12 cellular contexts compared by ENCODE assay signal in genomic region chr14:91143862-91144261, GRCh38. TPM values are rescaled to one million over a fixed set of nuclear protein-coding genes. Genes with fewer than 3 reads are reported as not detected.
DNase-seq lines count a peak whose midpoint lies in the region; ATAC-seq and TF ChIP-seq lines count a peak whose summit lies in the region.
"Had no signal": no experiment of that assay in that cellular context is flagged by ENCODE, and none has a peak within 500 bp of the region (broad histone marks: within the 10 kb centered on the region; RNA-seq: fewer than 3 reads in every experiment).

No MANE protein-coding gene starts in this region.

- H3K9me3 ChIP-seq in right lobe of liver (no peaks in the 10 kb centered on the region), upper lobe of left lung (no peaks in the 10 kb centered on the region)

- TF ChIP-seq POLR2A in right lobe of liver (IDR thresholded peaks at IDR 0.05) (no peak), upper lobe of left lung (IDR thresholded peaks at IDR 0.05) (no peak)

- peaks cover 0 to 14% (median 2%) of the 10 kb centered on the region in 4 donors for H3K36me3 ChIP-seq in right lobe of liver
- H3K36me3 ChIP-seq in upper lobe of left lung: peaks cover 6 to 28% (median 16%) of the 10 kb centered on the region in 4 donors

- TF ChIP-seq CTCF in right lobe of liver (IDR thresholded peaks at IDR 0.05) (no peak), upper lobe of left lung (IDR thresholded peaks at IDR 0.05) (no peak)

- H3K4me3 ChIP-seq in right lobe of liver (no peak overlapping the region), upper lobe of left lung (no peak overlapping the region)

- no peak for TF ChIP-seq EP300 in upper lobe of left lung (IDR thresholded peaks at IDR 0.05)

- ATAC-seq in activated naive CD4-positive, alpha-beta T cell treated with anti-CD3 and anti-CD28 coated beads, Interleukin-2, amount 50 U/mL, for 72 hours: no peak
- ATAC-seq in right lobe of liver: peak; percentile 77 to 82 (median 80)
- peak in 1 of 2 donors; percentile 35 for ATAC-seq in upper lobe of left lung (ENCODE audit: low FRiP score in 2 of 2)

- peaks cover 0 to 52% (median 11%) of the 10 kb centered on the region in 4 donors for H3K4me1 ChIP-seq in right lobe of liver
- peaks cover 4 to 35% (median 22%) of the 10 kb centered on the region in 4 donors for H3K4me1 ChIP-seq in upper lobe of left lung

- no peaks in the 10 kb centered on the region for H3K9me3 Mint-ChIP-seq in activated naive CD4-positive, alpha-beta T cell treated with anti-CD3 and anti-CD28 coated beads, Interleukin-2, amount 50 U/mL, for 72 hours

- DNase-seq in activated naive CD4-positive, alpha-beta T cell treated with anti-CD3 and anti-CD28 coated beads, Interleukin-2, amount 50 U/mL, for 72 hours (ENCODE audit: low spot score in 2 of 2): no peak
- no peak for DNase-seq in activated naive CD4-positive, alpha-beta T cell treated with anti-CD3 and anti-CD28 coated beads, Interleukin-2, amount 50 U/mL, for 16 hours
- DNase-seq in right lobe of liver (peak; percentile 62 to 89 (median 88)), upper lobe of left lung (peak in 1 of 2 donors; percentile 69), OCI-M1 (lab: John Stamatoyannopoulos, UW) (no peak), AG08395 (ENCODE audit: low spot score) (no peak)
- no peak for DNase-seq in stimulated activated CD8-positive, alpha-beta memory T cell treated with anti-CD3 and anti-CD28 coated beads, Interleukin-4, amount 100 ng/mL, for 48 hours
- DNase-seq: AML-193; nucleus accumbens; stimulated activated naive CD4-positive, alpha-beta T cell treated with Interleukin-2 at 50 U/mL for 16 hours had no signal

- intact Hi-C loops in right lobe of liver (cut with DNase I): no loop called here

- peak overlapping the region; percentile 24 to 86 for H3K27ac Mint-ChIP-seq in activated naive CD4-positive, alpha-beta T cell treated with anti-CD3 and anti-CD28 coated beads, Interleukin-2, amount 50 U/mL, for 72 hours

- peak overlapping the region; percentile 79 for H3K27ac ChIP-seq in cingulate gyrus (ENCODE audit: low read depth, low read length)
- peak overlapping the region; percentile 24 to 92 (median 64) for H3K27ac ChIP-seq in right lobe of liver
- peak overlapping the region in 3 of 4 donors; percentile 36 to 60 (median 55) for H3K27ac ChIP-seq in upper lobe of left lung
- H3K27ac ChIP-seq: VCaP had no signal

- 43% methylated on average over 8 of the region's 8 CpGs for WGBS in right lobe of liver (ENCODE audit: insufficient coverage, low coverage, low lambda C conversion rate, missing lambda C conversion rate)
- 58 to 75% methylated on average over 8 of the region's 8 CpGs for WGBS in upper lobe of left lung, 2 donors

- peaks cover 0 to 7% of the 10 kb centered on the region in 2 donors for H3K36me3 Mint-ChIP-seq in activated naive CD4-positive, alpha-beta T cell treated with anti-CD3 and anti-CD28 coated beads, Interleukin-2, amount 50 U/mL, for 72 hours

- H3K27me3 ChIP-seq in right lobe of liver (no peaks in the 10 kb centered on the region), upper lobe of left lung (no peaks in the 10 kb centered on the region)

RNA-seq across cellular contexts. Expression of gene DGLUCY, which starts 30.0 kb away (rescaled TPM):
- 10 to 100 TPM; 50.1 to 85.6 TPM for total RNA-seq in activated naive CD4-positive, alpha-beta T cell treated with anti-CD3 and anti-CD28 coated beads, Interleukin-2, amount 50 U/mL, for 72 hours
- total RNA-seq in right lobe of liver: 10 to 100 TPM; 26.7 to 55.6 (median 39.8) TPM
- total RNA-seq in upper lobe of left lung: 100 to 1,000 TPM in 2 of 6 donors, 10 to 100 TPM in 4; 54.7 to 141 (median 80.3) TPM

Comparison
In these comparisons a context has a peak if more than half of its experiments do, and no peak if none do; other contexts are left out.
1. ATAC-seq: peak in right lobe of liver (4 of 4); none in activated naive CD4-positive, alpha-beta T cell treated with anti-CD3 and anti-CD28 coated beads, Interleukin-2, amount 50 U/mL, for 72 hours (0 of 2).
2. DNase-seq: peak in right lobe of liver (3 of 3); none in activated naive CD4-positive, alpha-beta T cell treated with anti-CD3 and anti-CD28 coated beads, Interleukin-2, amount 50 U/mL, for 72 hours (0 of 2), activated naive CD4-positive, alpha-beta T cell treated with anti-CD3 and anti-CD28 coated beads, Interleukin-2, amount 50 U/mL, for 16 hours (single experiment), OCI-M1 (single experiment), stimulated activated CD8-positive, alpha-beta memory T cell treated with anti-CD3 and anti-CD28 coated beads, Interleukin-4, amount 100 ng/mL, for 48 hours (single experiment) and AG08395 (single experiment).
3. Peak in every context shown above with its lines, with median percentiles within 50 percentile points of each other: H3K27ac ChIP-seq.